Comparison of ENCODE assay signal across 11 cellular contexts in genomic region chr15:69718916-69719315, GRCh38.
DNase-seq lines count a peak whose midpoint lies in the region; ATAC-seq, FAIRE-seq and TF ChIP-seq lines count a peak whose summit lies in the region.
"Had no signal": no experiment of that assay in that cellular context is flagged by ENCODE, and none has a peak within 500 bp of the region (broad histone marks: within the 10 kb centered on the region; RNA-seq: fewer than 3 reads in every experiment).

No MANE protein-coding gene starts in this region.

- BruUV-seq in HepG2 (replicated peaks; lab: Mats Ljungman, UMichigan) = no TSS peak

- H3K27ac ChIP-seq in right lobe of liver = no peak overlapping the region
- H3K27ac ChIP-seq in HepG2 (ENCODE audit: extremely low read length, insufficient read depth, low read length) = no peak overlapping the region
- H3K27ac ChIP-seq in left lung = peak overlapping the region; percentile 53 to 91
- H3K27ac ChIP-seq in aorta (ENCODE audit: low read depth in 1 of 2, low read length in 2 of 2) = no peak overlapping the region

- FAIRE-seq in HepG2 (lab: Jason Lieb, UNC) = no peak

- POLR2A ChIA-PET in HepG2 (lab: Yijun Ruan, JAX) = no interaction called here

- DNase-seq in right lobe of liver (no peak), HepG2 (ENCODE audit: low spot score) (no peak), left lung (peak in 1 of 2 donors; percentile 57), aorta (peak in 1 of 2 donors; percentile 67)
- peak; percentile 8 for DNase-seq in activated CD4-positive, alpha-beta T cell treated with anti-CD3 and anti-CD28 coated beads, Interleukin-2, amount 50 U/mL, for 1 hour
- DNase-seq: mesendoderm, NCI-H1048 had no signal

- H2AFZ ChIP-seq in HepG2 (ENCODE audit: low read length) = no peak overlapping the region

- in situ Hi-C loops in HepG2 (cut with HindIII; ENCODE audit: extremely low pct_ligation_motif_present, low pct_unique_long_range_greater_than_20kb) = no loop called here

- H3K27me3 ChIP-seq in right lobe of liver (no peaks in the 10 kb centered on the region), HepG2 (ENCODE audit: control insufficient read depth in 1 of 2, insufficient read depth in 2 of 2, low read length in 2 of 2) (peaks cover 0 to 24% of the 10 kb centered on the region in 2 experiments; a peak in 4 of 5 replicates), left lung (no peaks in the 10 kb centered on the region), aorta (ENCODE audit: control insufficient read depth in 1 of 2, insufficient read depth in 2 of 2, low read length in 1 of 2) (no peaks in the 10 kb centered on the region)
- H3K27me3 ChIP-seq: esophagus muscularis mucosa had no signal

- H3K79me2 ChIP-seq in HepG2 (ENCODE audit: insufficient read depth, low read length) = no peaks in the 10 kb centered on the region

- TF ChIP-seq CTCF in right lobe of liver (IDR thresholded peaks at IDR 0.05) (no peak), HepG2 (CRISPR knock-in tag; IDR thresholded peaks at IDR 0.05) (no peak), left lung (IDR thresholded peaks at IDR 0.05) (no peak)

- H3K4me3 ChIP-seq in right lobe of liver (no peak overlapping the region), HepG2 (replicated peaks in 1 of 3; ENCODE audit: insufficient read depth in 1 of 3, low read depth in 2 of 3, low read length in 3 of 3) (no peak overlapping the region), left lung (no peak overlapping the region), aorta (ENCODE audit: low read length in 2 of 2) (no peak overlapping the region)
- H3K4me3 ChIP-seq: esophagus muscularis mucosa had no signal

- H3K4me1 ChIP-seq in right lobe of liver = peaks cover 0 to under 1% (median 0%) of the 10 kb centered on the region in 4 donors
- no peaks in the 10 kb centered on the region for H3K4me1 ChIP-seq in HepG2 (ENCODE audit: insufficient read depth, low read length)
- peaks cover 4 to 74% of the 10 kb centered on the region in 2 donors for H3K4me1 ChIP-seq in left lung
- H3K4me1 ChIP-seq in aorta (ENCODE audit: control insufficient read depth in 1 of 2, insufficient read depth in 2 of 2, low read length in 2 of 2) = no peaks in the 10 kb centered on the region

- CTCF ChIA-PET in HepG2 (lab: Yijun Ruan, JAX; ENCODE audit: low intra/inter-chr PET ratio, low total read pairs) = no interaction called here

- TF ChIP-seq EP300 in HepG2 (IDR thresholded peaks at IDR 0.05; ENCODE audit: low read depth in 2 of 2, low read length in 2 of 2) = no peak
- TF ChIP-seq EP300 in HepG2 (CRISPR knock-in tag; IDR thresholded peaks at IDR 0.05; ENCODE audit: borderline replicate concordance) = no peak

- H3K9me3 ChIP-seq in right lobe of liver (no peaks in the 10 kb centered on the region), HepG2 (ENCODE audit: low read length) (no peaks in the 10 kb centered on the region), left lung (no peaks in the 10 kb centered on the region), aorta (ENCODE audit: control insufficient read depth, low read length) (no peaks in the 10 kb centered on the region)
- H3K9me3 ChIP-seq: esophagus muscularis mucosa had no signal

- ATAC-seq in right lobe of liver (peak; percentile 30 to 42 (median 36)), HepG2 (no peak), left lung (peak; percentile 57), aorta (ENCODE audit: low FRiP score) (peak; percentile 34), GM19397 (IDR thresholded peaks at IDR 0.05; ENCODE audit: unreplicated experiment) (no peak), HG03469 (IDR thresholded peaks at IDR 0.05; ENCODE audit: unreplicated experiment) (no peak), HG03139 (IDR thresholded peaks at IDR 0.05; ENCODE audit: unreplicated experiment) (no peak)

- H3K4me2 ChIP-seq in HepG2 (ENCODE audit: low read depth, low read length) = no peak overlapping the region

- WGBS in right lobe of liver (ENCODE audit: insufficient coverage, low coverage, low lambda C conversion rate, missing lambda C conversion rate) = 49% methylated on average over 4 of the region's 4 CpGs
- 8% methylated on average over 2 of the region's 4 CpGs for WGBS in HepG2 (ENCODE audit: low lambda C conversion rate)
- WGBS in aorta, 2 donors = 80 to 84% methylated on average over 4 of the region's 4 CpGs

- TF ChIP-seq RAD21 in HepG2 (CRISPR knock-in tag; IDR thresholded peaks at IDR 0.05) = no peak

- no peak for TF ChIP-seq POLR2A in right lobe of liver (IDR thresholded peaks at IDR 0.05)
- no peak for TF ChIP-seq POLR2A in HepG2 (IDR thresholded peaks at IDR 0.05; ENCODE audit: insufficient read depth in 1 of 2, low read depth in 2 of 2, low read length in 2 of 2)

- H3K36me3 ChIP-seq in right lobe of liver (no peaks in the 10 kb centered on the region), HepG2 (replicated peaks in 1 of 2; ENCODE audit: control insufficient read depth in 1 of 2, insufficient read depth in 2 of 2, low read length in 2 of 2) (no peaks in the 10 kb centered on the region), left lung (no peaks in the 10 kb centered on the region), aorta (ENCODE audit: control insufficient read depth in 1 of 2, insufficient read depth in 2 of 2, low read length in 1 of 2) (no peaks in the 10 kb centered on the region)
- H3K36me3 ChIP-seq: esophagus muscularis mucosa had no signal

- intact Hi-C loops in right lobe of liver (cut with DNase I) (no loop called here), HepG2 (cut with micrococcal nuclease; ENCODE audit: unreplicated experiment) (no loop called here), left lung (cut with DNase I) (no loop called here), aorta (cut with DNase I) (no loop called here)

- no peak overlapping the region for H3K9ac ChIP-seq in HepG2 (ENCODE audit: insufficient read depth, low read depth, low read length)

- H4K20me1 ChIP-seq in HepG2 (ENCODE audit: insufficient read depth, low read length) = no peaks in the 10 kb centered on the region

TF ChIP-seq in HepG2, 621 proteins besides CTCF, POLR2A, EP300 and RAD21 (continues in another document):
- no peak for TF ChIP-seq ZNF788 (CRISPR knock-in tag; IDR thresholded peaks at IDR 0.05; ENCODE audit: borderline replicate concordance)
- no peak for TF ChIP-seq MXI1 (IDR thresholded peaks at IDR 0.05; ENCODE audit: borderline replicate concordance, low read depth, low read length)
- no peak for TF ChIP-seq SP5 (CRISPR knock-in tag; IDR thresholded peaks at IDR 0.05; ENCODE audit: borderline replicate concordance, low read depth)
- TF ChIP-seq ZNF552 (CRISPR knock-in tag; IDR thresholded peaks at IDR 0.05; ENCODE audit: borderline replicate concordance) = no peak
- TF ChIP-seq ZNF234 (CRISPR knock-in tag; conservative IDR thresholded peaks at IDR 0.05) = no peak
- TF ChIP-seq PTBP1 (IDR thresholded peaks at IDR 0.05; ENCODE audit: low read depth, low read length, poor library complexity, severe bottlenecking) = no peak
- no peak for TF ChIP-seq CCAR2 (optimal IDR thresholded peaks at IDR 0.05; ENCODE audit: low read depth, low read length)
- no peak for TF ChIP-seq HNF1A (IDR thresholded peaks at IDR 0.05; ENCODE audit: low read depth)
- TF ChIP-seq HNF1A (CRISPR knock-in tag; IDR thresholded peaks at IDR 0.05; ENCODE audit: borderline replicate concordance) = no peak
- TF ChIP-seq GABPB1 (CRISPR knock-in tag; IDR thresholded peaks at IDR 0.05) = no peak
- TF ChIP-seq, protein P1, sequence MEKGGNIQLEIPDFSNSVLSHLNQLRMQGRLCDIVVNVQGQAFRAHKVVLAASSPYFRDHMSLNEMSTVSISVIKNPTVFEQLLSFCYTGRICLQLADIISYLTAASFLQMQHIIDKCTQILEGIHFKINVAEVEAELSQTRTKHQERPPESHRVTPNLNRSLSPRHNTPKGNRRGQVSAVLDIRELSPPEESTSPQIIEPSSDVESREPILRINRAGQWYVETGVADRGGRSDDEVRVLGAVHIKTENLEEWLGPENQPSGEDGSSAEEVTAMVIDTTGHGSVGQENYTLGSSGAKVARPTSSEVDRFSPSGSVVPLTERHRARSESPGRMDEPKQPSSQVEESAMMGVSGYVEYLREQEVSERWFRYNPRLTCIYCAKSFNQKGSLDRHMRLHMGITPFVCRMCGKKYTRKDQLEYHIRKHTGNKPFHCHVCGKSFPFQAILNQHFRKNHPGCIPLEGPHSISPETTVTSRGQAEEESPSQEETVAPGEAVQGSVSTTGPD (CRISPR knock-in tag; IDR thresholded peaks at IDR 0.05) = no peak
- no peak for TF ChIP-seq GLI4 (CRISPR knock-in tag; IDR thresholded peaks at IDR 0.05; ENCODE audit: borderline replicate concordance)

Comparison
In these comparisons a context has a peak if more than half of its experiments do, and no peak if none do; other contexts are left out.
1. ATAC-seq: peak in right lobe of liver (4 of 4), left lung (single experiment) and aorta (single experiment); none in HepG2 (single experiment), GM19397 (single experiment), HG03469 (single experiment) and HG03139 (single experiment).
2. H3K27ac ChIP-seq: peak in left lung (2 of 2); none in right lobe of liver (0 of 3), HepG2 (single experiment) and aorta (0 of 2).